In genomic region chr7:135262623-135263320, GRCh38 we compare ENCODE assay signal across 14 cellular contexts. TPM values are rescaled to one million over a fixed set of nuclear protein-coding genes. Genes with fewer than 3 reads are reported as not detected.
"Had no signal": no experiment of that assay in that cellular context is flagged by ENCODE, and none has a peak within 500 bp of the region (broad histone marks: within the 10 kb centered on the region; RNA-seq: fewer than 3 reads in every experiment).

No MANE protein-coding gene starts in this region.

- H3K27ac Mint-ChIP-seq: activated naive CD4-positive, alpha-beta T cell treated with anti-CD3 and anti-CD28 coated beads, Interleukin-2, amount 50 U/mL, for 24 hours had no signal

- DNase-seq: activated CD4-positive, alpha-beta T cell treated with anti-CD3 and anti-CD28 coated beads, Interleukin-2, amount 50 U/mL, for 4 hours; activated effector memory CD4-positive, alpha-beta T cell treated with Interleukin-2 at 50 U/mL for 16 hours; activated T-cell treated with anti-CD3 and anti-CD28 coated beads, Interleukin-2, amount 50 U/mL, for 1 hour; cortex of kidney; effector CD8-positive, alpha-beta T cell; kidney; thyroid gland; uterus had no signal

- H3K4me3 ChIP-seq: skin epidermis, thyroid gland, uterus had no signal

- H3K27me3 ChIP-seq: thyroid gland, uterus had no signal

- H3K4me1 Mint-ChIP-seq: activated naive CD4-positive, alpha-beta T cell treated with anti-CD3 and anti-CD28 coated beads, Interleukin-2, amount 50 U/mL, for 24 hours; central memory CD8-positive, alpha-beta T cell had no signal

- ATAC-seq: activated CD4-positive, CD25-positive, alpha-beta regulatory T cell treated with anti-CD3 and anti-CD28 coated beads, Interleukin-2, amount 50 U/mL, for 24 hours had no signal

- H3K36me3 ChIP-seq: thyroid gland, uterus had no signal

- H3K9me3 ChIP-seq: thyroid gland, uterus had no signal

- H3K27ac ChIP-seq: thyroid gland, uterus had no signal

- H3K4me3 Mint-ChIP-seq: activated naive CD4-positive, alpha-beta T cell treated with anti-CD3 and anti-CD28 coated beads, Interleukin-2, amount 50 U/mL, for 24 hours; central memory CD8-positive, alpha-beta T cell had no signal

- H3K4me1 ChIP-seq: thyroid gland, uterus had no signal

RNA-seq across cellular contexts. Expression of gene STRA8, which starts 29.1 kb away (rescaled TPM):
- total RNA-seq: epithelial cell of proximal tubule, kidney, thyroid gland, uterus had no signal
- polyA plus RNA-seq: liver had no signal
